In the genomic region with DNA sequence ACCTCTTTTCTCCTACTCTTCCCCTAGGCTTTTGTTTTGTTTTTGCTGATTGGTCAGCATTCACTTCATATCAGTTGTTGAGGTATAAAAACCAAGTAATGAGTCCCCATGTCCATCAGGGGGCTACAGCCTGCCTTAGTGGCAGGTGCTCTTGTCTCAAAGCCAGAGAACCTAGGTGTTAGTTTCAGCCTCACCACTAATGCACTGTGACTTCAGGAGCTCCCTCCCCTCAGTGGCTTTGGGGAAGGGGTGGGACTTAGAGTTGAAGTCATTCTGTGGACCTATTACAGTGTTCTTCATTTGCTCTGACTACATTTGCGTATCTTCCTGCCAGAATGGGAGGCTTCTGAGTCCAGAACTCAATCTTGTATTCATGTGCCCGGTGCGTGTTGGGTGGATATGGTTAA, we compare ENCODE assay signal across 8 cellular contexts. TPM values are rescaled to one million over a fixed set of nuclear protein-coding genes. Genes with fewer than 3 reads are reported as not detected.
DNase-seq lines count a peak whose midpoint lies in the region; ATAC-seq, FAIRE-seq and TF ChIP-seq lines count a peak whose summit lies in the region.

No MANE protein-coding gene starts in this region.

- in situ Hi-C loops in mammary epithelial cell (cut with MboI; ENCODE audit: low sequenced_read_pairs in 2 of 2): no loop called here

- intact Hi-C loops in mammary epithelial cell (cut with micrococcal nuclease): no loop called here

- WGBS in mammary epithelial cell (ENCODE audit: low coverage, missing lambda C conversion rate): 100% methylated on average over 3 of the region's 3 CpGs

- FAIRE-seq in GM19239 (lab: Jason Lieb, UNC): peak; percentile 98

- peak; percentile 14; the same call in 1 of the 2 replicates for TF ChIP-seq CTCF in WERI-Rb-1 (IDR thresholded peaks at IDR 0.05; ENCODE audit: low read depth, low read length)
- TF ChIP-seq CTCF in mammary epithelial cell (conservative IDR thresholded peaks at IDR 0.05 in 1 of 2, IDR thresholded peaks at IDR 0.05 in 1 of 2; ENCODE audit: extremely low read depth in 1 of 2, insufficient read depth in 1 of 2, low read depth in 1 of 2, low read length in 2 of 2): no peak

- H3K27me3 ChIP-seq in WERI-Rb-1 (ENCODE audit: insufficient read depth, low read depth, severe bottlenecking) (no peaks in the 10 kb centered on the region), mammary epithelial cell (ENCODE audit: insufficient read depth, low read length) (no peaks in the 10 kb centered on the region)

- BruUV-seq in mammary epithelial cell (replicated peaks; lab: Mats Ljungman, UMichigan): no TSS peak

- H2AFZ ChIP-seq in mammary epithelial cell (ENCODE audit: low read depth, low read length): no peak overlapping the region

- peak; percentile 58 for DNase-seq in ELF-1 (ENCODE audit: low read depth, low spot score)
- DNase-seq in GM19239 (ENCODE audit: insufficient read length, low spot score): peak; percentile 78
- peak; percentile 14 for DNase-seq in WERI-Rb-1
- peak; percentile 4 to 22 for DNase-seq in stimulated activated CD4-positive, alpha-beta T cell treated with anti-CD3 and anti-CD28 coated beads, Interleukin-2, amount 100 ng/mL, for 48 hours
- no peak for DNase-seq in NCI-H2107 treated with DMSO at 0.1 percent for 48 hours (lab: John Stamatoyannopoulos, UW; ENCODE audit: unreplicated experiment)
- DNase-seq in mammary epithelial cell: no peak
- DNase-seq in NCI-H1436 treated with DMSO at 0.1 percent for 48 hours (lab: John Stamatoyannopoulos, UW): no peak

- H3K4me2 ChIP-seq in mammary epithelial cell (ENCODE audit: insufficient read depth, low read depth, low read length): no peak overlapping the region

- dilution Hi-C loops in mammary epithelial cell (cut with HindIII; ENCODE audit: low sequenced_read_pairs): loop anchor here (10.0 kb wide), 1 partner anchor 56 kb away; no protein-coding TSS in a partner anchor

- no peak overlapping the region for H3K9ac ChIP-seq in mammary epithelial cell (ENCODE audit: insufficient read depth, low read length)

- H3K4me1 ChIP-seq in mammary epithelial cell (ENCODE audit: insufficient read depth, low read length): peaks cover 7% of the 10 kb centered on the region

- peak; percentile 100 for ATAC-seq in HG03103 (IDR thresholded peaks at IDR 0.05; ENCODE audit: low read depth, unreplicated experiment)

- H3K9me3 ChIP-seq in WERI-Rb-1 (ENCODE audit: severe bottlenecking) (no peaks in the 10 kb centered on the region), mammary epithelial cell (replicated peaks; ENCODE audit: insufficient read depth, low read length) (peaks cover 4% of the 10 kb centered on the region)

- H4K20me1 ChIP-seq in mammary epithelial cell (ENCODE audit: insufficient read depth, low read length): peaks cover 2% of the 10 kb centered on the region

- CTCF ChIA-PET in mammary epithelial cell (lab: Charles Lee; ENCODE audit: low non-redundant PET): no interaction called here

- no peak overlapping the region for H3K27ac ChIP-seq in WERI-Rb-1
- H3K27ac ChIP-seq in mammary epithelial cell (ENCODE audit: insufficient read depth, low read depth, low read length): no peak overlapping the region

- H3K36me3 ChIP-seq in WERI-Rb-1: peaks cover 3% of the 10 kb centered on the region; the same call in 1 of the 2 replicates
- no peaks in the 10 kb centered on the region for H3K36me3 ChIP-seq in mammary epithelial cell (ENCODE audit: insufficient read depth, low read length)

- H3K4me3 ChIP-seq in WERI-Rb-1 (ENCODE audit: low read depth, low read length): no peak overlapping the region
- H3K4me3 ChIP-seq in mammary epithelial cell (replicated peaks in 1 of 3; ENCODE audit: insufficient read depth in 1 of 3, low read depth in 2 of 3, low read length in 3 of 3): no peak overlapping the region

- H3K79me2 ChIP-seq in mammary epithelial cell (ENCODE audit: insufficient read depth, low read length): peaks cover 73% of the 10 kb centered on the region

RNA-seq across cellular contexts. Expression of a gene that starts 41.6 kb away (rescaled TPM):
- total RNA-seq in mammary epithelial cell: 10 to 100 TPM; 27.0 to 32.7 TPM
- 12.0 TPM for polyA plus RNA-seq in mammary epithelial cell
- 31.9 TPM for polyA minus RNA-seq in mammary epithelial cell

Comparison
In these comparisons a context has a peak if more than half of its experiments do, and no peak if none do; other contexts are left out.
1. DNase-seq: peak in ELF-1 (single experiment), GM19239 (single experiment), WERI-Rb-1 (single experiment) and stimulated activated CD4-positive, alpha-beta T cell treated with anti-CD3 and anti-CD28 coated beads, Interleukin-2, amount 100 ng/mL, for 48 hours (2 of 2); none in NCI-H2107 treated with DMSO at 0.1 percent for 48 hours (single experiment), mammary epithelial cell (single experiment) and NCI-H1436 treated with DMSO at 0.1 percent for 48 hours (single experiment).